In genomic region chr14:97527993-97528392, GRCh38 we compare ENCODE assay signal across 2 cellular contexts.
TF ChIP-seq lines count a peak whose summit lies in the region.

No MANE protein-coding gene starts in this region.

TF ChIP-seq in HepG2, 621 proteins besides CTCF, POLR2A, EP300 and RAD21:
- TF ChIP-seq HNF1A (IDR thresholded peaks at IDR 0.05; ENCODE audit: low read depth): no peak
- TF ChIP-seq HNF1A (CRISPR knock-in tag; IDR thresholded peaks at IDR 0.05; ENCODE audit: borderline replicate concordance): no peak
- no peak for TF ChIP-seq RBM22 (optimal IDR thresholded peaks at IDR 0.05; ENCODE audit: low read length)
- TF ChIP-seq BCL6 (CRISPR knock-in tag; IDR thresholded peaks at IDR 0.05): no peak
- peak; percentile 42 for TF ChIP-seq ZNF282 (IDR thresholded peaks at IDR 0.05; ENCODE audit: partially characterized antibody)
- no peak for TF ChIP-seq FOXK1 (CRISPR knock-in tag; IDR thresholded peaks at IDR 0.05; ENCODE audit: borderline replicate concordance, low read depth)
- peak; percentile 97 for TF ChIP-seq MNT (IDR thresholded peaks at IDR 0.05)
- TF ChIP-seq SOX6 (IDR thresholded peaks at IDR 0.05): peak; percentile 83; the same call in 1 of the 2 replicates
- no peak for TF ChIP-seq SOX6 (CRISPR knock-in tag; IDR thresholded peaks at IDR 0.05)
- TF ChIP-seq ARID3A (IDR thresholded peaks at IDR 0.05; ENCODE audit: low read depth, low read length): no peak

TF ChIP-seq in H1, 55 proteins besides CTCF, POLR2A, EP300 and RAD21 (continued from another document):
- TF ChIP-seq CTBP2 (IDR thresholded peaks at IDR 0.05; ENCODE audit: borderline replicate concordance, insufficient read depth, insufficient read length, low read length): no peak
- no peak for TF ChIP-seq KDM5A (IDR thresholded peaks at IDR 0.05; ENCODE audit: low read length)
- TF ChIP-seq CHD7 (IDR thresholded peaks at IDR 0.05; ENCODE audit: insufficient replicate concordance, low read length): no peak
- TF ChIP-seq RBBP5 (IDR thresholded peaks at IDR 0.05; ENCODE audit: borderline replicate concordance, low read depth, low read length): no peak
- TF ChIP-seq GTF2F1 (IDR thresholded peaks at IDR 0.05; ENCODE audit: borderline replicate concordance, low read depth, low read length): no peak
- no peak for TF ChIP-seq RNF2 (IDR thresholded peaks at IDR 0.05; ENCODE audit: borderline replicate concordance, low read depth, low read length, missing control alignments, poor library complexity, severe bottlenecking)
- TF ChIP-seq JUN (IDR thresholded peaks at IDR 0.05; ENCODE audit: low read depth, low read length): no peak
- TF ChIP-seq NANOG (IDR thresholded peaks at IDR 0.05; ENCODE audit: insufficient read depth, low read depth, low read length, poor library complexity, severe bottlenecking): no peak
- TF ChIP-seq PHF8 (conservative IDR thresholded peaks at IDR 0.05; ENCODE audit: low read depth, low read length): no peak
- TF ChIP-seq USF2 (IDR thresholded peaks at IDR 0.05; ENCODE audit: low read length): no peak
- TF ChIP-seq SIN3A (conservative IDR thresholded peaks at IDR 0.05 in 1 of 2, IDR thresholded peaks at IDR 0.05 in 1 of 2; ENCODE audit: low read depth in 1 of 2, low read length in 2 of 2): no peak
- TF ChIP-seq CREB1 (IDR thresholded peaks at IDR 0.05): no peak
